ENCODE assay signal across 9 cellular contexts in genomic region chr7:27873981-27874957, GRCh38.
DNase-seq lines count a peak whose midpoint lies in the region; ATAC-seq and TF ChIP-seq lines count a peak whose summit lies in the region.
"Had no signal": no experiment of that assay in that cellular context is flagged by ENCODE, and none has a peak within 500 bp of the region (broad histone marks: within the 10 kb centered on the region; RNA-seq: fewer than 3 reads in every experiment).

No MANE protein-coding gene starts in this region.

- no peaks in the 10 kb centered on the region for H3K36me3 Mint-ChIP-seq in CD4-positive, alpha-beta T cell (ENCODE audit: low read depth)

- H3K14ac ChIP-seq in mesenchymal stem cell (ENCODE audit: low read length in 2 of 2), result no peak overlapping the region

- POLR2A ChIA-PET in CD4-positive, alpha-beta T cell (lab: Charles Lee), result no interaction called here

- no peak overlapping the region for H2BK120ac ChIP-seq in mesenchymal stem cell (ENCODE audit: low read depth, low read length)

- WGBS in mesenchymal stem cell, result 79% methylated on average over 12 of the region's 13 CpGs

- intact Hi-C loops in CD4-positive, alpha-beta T cell (cut with DNase I, micrococcal nuclease), result no loop called here

- H3K27me3 Mint-ChIP-seq in CD4-positive, alpha-beta T cell, result no peaks in the 10 kb centered on the region
- no peaks in the 10 kb centered on the region for H3K27me3 Mint-ChIP-seq in stimulated activated naive CD8-positive, alpha-beta T cell treated with anti-CD3 and anti-CD28 coated beads, Interleukin-15, amount 100 ng/mL, for 72 hours

- H3K4me3 ChIP-seq in duodenal mucosa (ENCODE audit: low read depth in 1 of 2, low read length in 2 of 2), result no peak overlapping the region
- H3K4me3 ChIP-seq in mesenchymal stem cell (ENCODE audit: insufficient read depth in 1 of 2, low read depth in 1 of 2, low read length in 2 of 2), result no peak overlapping the region

- H3K9me3 Mint-ChIP-seq in CD4-positive, alpha-beta T cell, result no peaks in the 10 kb centered on the region
- no peaks in the 10 kb centered on the region for H3K9me3 Mint-ChIP-seq in stimulated activated naive CD8-positive, alpha-beta T cell treated with anti-CD3 and anti-CD28 coated beads, Interleukin-15, amount 100 ng/mL, for 72 hours

- H3K27ac Mint-ChIP-seq in CD4-positive, alpha-beta T cell, result no peak overlapping the region
- no peak overlapping the region for H3K27ac Mint-ChIP-seq in stimulated activated naive CD8-positive, alpha-beta T cell treated with anti-CD3 and anti-CD28 coated beads, Interleukin-15, amount 100 ng/mL, for 72 hours

- H3K4me3 Mint-ChIP-seq in CD4-positive, alpha-beta T cell, result no peak overlapping the region
- no peak overlapping the region for H3K4me3 Mint-ChIP-seq in stimulated activated naive CD8-positive, alpha-beta T cell treated with anti-CD3 and anti-CD28 coated beads, Interleukin-15, amount 100 ng/mL, for 72 hours

- H2BK5ac ChIP-seq in mesenchymal stem cell (ENCODE audit: low read depth, low read length, poor library complexity, severe bottlenecking), result peak overlapping the region; percentile 76

- CTCF ChIA-PET in CD4-positive, alpha-beta T cell (lab: Charles Lee), result no interaction called here

- H3K4me1 ChIP-seq in duodenal mucosa (ENCODE audit: control insufficient read depth in 1 of 2, insufficient read depth in 2 of 2, low read length in 2 of 2) (peaks cover 15 to 20% of the 10 kb centered on the region in 2 donors), mesenchymal stem cell (ENCODE audit: control insufficient read depth, insufficient read depth, low read depth, low read length) (peaks cover 26% of the 10 kb centered on the region)

- peak overlapping the region in 1 of 2 experiments; percentile 27 for H2BK12ac ChIP-seq in mesenchymal stem cell (ENCODE audit: low read length in 2 of 2)

- no peak for TF ChIP-seq CTCF in CD4-positive, alpha-beta T cell (IDR thresholded peaks at IDR 0.05)

- H3K18ac ChIP-seq in mesenchymal stem cell (ENCODE audit: low read depth in 1 of 2, low read length in 2 of 2), result peak overlapping the region in 1 of 2 experiments; percentile 45

- H4K91ac ChIP-seq in mesenchymal stem cell (ENCODE audit: low read length), result no peak overlapping the region

- H3K79me1 ChIP-seq in mesenchymal stem cell (replicated peaks; ENCODE audit: low read length, poor library complexity, severe bottlenecking), result peaks cover 21% of the 10 kb centered on the region

- no peak overlapping the region for H4K8ac ChIP-seq in mesenchymal stem cell (ENCODE audit: low read length)

- H2BK15ac ChIP-seq in mesenchymal stem cell (ENCODE audit: low read depth, poor library complexity, severe bottlenecking), result peak overlapping the region; percentile 60

- H3K23ac ChIP-seq in mesenchymal stem cell (ENCODE audit: low read length in 2 of 2), result peak overlapping the region in 1 of 2 experiments; percentile 56

- H3K9ac ChIP-seq in duodenal mucosa (ENCODE audit: low read depth in 1 of 2, low read length in 2 of 2), result no peak overlapping the region
- H3K9ac ChIP-seq in mesenchymal stem cell (ENCODE audit: low read length), result no peak overlapping the region

- H3K36me3 ChIP-seq in duodenal mucosa (ENCODE audit: control insufficient read depth in 1 of 2, insufficient read depth in 2 of 2, low read length in 2 of 2) (no peaks in the 10 kb centered on the region), mesenchymal stem cell (ENCODE audit: control insufficient read depth in 1 of 2, insufficient read depth in 2 of 2, low read depth in 1 of 2, low read length in 2 of 2) (no peaks in the 10 kb centered on the region)

- no peaks in the 10 kb centered on the region for H3K27me3 ChIP-seq in duodenal mucosa (ENCODE audit: control insufficient read depth in 1 of 2, insufficient read depth in 2 of 2, low read length in 2 of 2)
- H3K27me3 ChIP-seq in mesenchymal stem cell (ENCODE audit: control insufficient read depth in 1 of 2, insufficient read depth in 1 of 2, low read length in 2 of 2), result no peaks in the 10 kb centered on the region
- no peaks in the 10 kb centered on the region for H3K27me3 ChIP-seq in CD4-positive, alpha-beta T cell (ENCODE audit: control insufficient read depth, insufficient read depth, low read length)

- H2AK5ac ChIP-seq in mesenchymal stem cell (ENCODE audit: low read length, severe bottlenecking), result peak overlapping the region; percentile 96

- peak overlapping the region; percentile 38 for H3K4me2 ChIP-seq in mesenchymal stem cell (ENCODE audit: low read length, poor library complexity, severe bottlenecking)

- DNase-seq in A172 (ENCODE audit: low spot score) (peak; percentile 86), LHCN-M2 (ENCODE audit: low read depth) (peak; percentile 92), mesenchymal stem cell (peak; percentile 42), SHP77 treated with DMSO at 0.1 percent for 48 hours (lab: John Stamatoyannopoulos, UW) (no peak)
- DNase-seq in CD4-positive, alpha-beta T cell, result no peak
- no peak for DNase-seq in stimulated activated naive CD8-positive, alpha-beta T cell treated with anti-CD3 and anti-CD28 coated beads, Interleukin-15, amount 100 ng/mL, for 72 hours
- DNase-seq: erythroblast had no signal

- H3K9me3 ChIP-seq in duodenal mucosa (ENCODE audit: control insufficient read depth in 1 of 2, low read length in 2 of 2) (no peaks in the 10 kb centered on the region), mesenchymal stem cell (ENCODE audit: control insufficient read depth, low read length) (no peaks in the 10 kb centered on the region)
- no peaks in the 10 kb centered on the region for H3K9me3 ChIP-seq in CD4-positive, alpha-beta T cell (ENCODE audit: control insufficient read depth, low read length)

- peak overlapping the region; percentile 34 for H3K27ac ChIP-seq in duodenal mucosa (ENCODE audit: low read depth, low read length)
- H3K27ac ChIP-seq in mesenchymal stem cell (ENCODE audit: low read length, poor library complexity, severe bottlenecking), result peak overlapping the region; percentile 99
- no peak overlapping the region for H3K27ac ChIP-seq in CD4-positive, alpha-beta T cell (ENCODE audit: low read depth, low read length)

- ATAC-seq in CD4-positive, alpha-beta T cell (ENCODE audit: poor library complexity), result no peak
- no peak for ATAC-seq in HG03108 (IDR thresholded peaks at IDR 0.05; ENCODE audit: unreplicated experiment)
- no peak for ATAC-seq in stimulated activated naive CD8-positive, alpha-beta T cell treated with anti-CD3 and anti-CD28 coated beads, Interleukin-15, amount 100 ng/mL, for 72 hours

- no peak overlapping the region for H3K4ac ChIP-seq in mesenchymal stem cell (ENCODE audit: low read depth in 1 of 2, low read length in 2 of 2)

- no peak overlapping the region for H2AFZ ChIP-seq in mesenchymal stem cell (ENCODE audit: low read depth, low read length)

- H3K4me1 Mint-ChIP-seq in CD4-positive, alpha-beta T cell (ENCODE audit: low read depth), result no peaks in the 10 kb centered on the region
- no peaks in the 10 kb centered on the region for H3K4me1 Mint-ChIP-seq in stimulated activated naive CD8-positive, alpha-beta T cell treated with anti-CD3 and anti-CD28 coated beads, Interleukin-15, amount 100 ng/mL, for 72 hours

Comparison
In these comparisons a context has a peak if more than half of its experiments do, and no peak if none do; other contexts are left out.
1. DNase-seq: peak in A172 (single experiment), LHCN-M2 (single experiment) and mesenchymal stem cell (single experiment); none in SHP77 treated with DMSO at 0.1 percent for 48 hours (single experiment), CD4-positive, alpha-beta T cell (0 of 10) and stimulated activated naive CD8-positive, alpha-beta T cell treated with anti-CD3 and anti-CD28 coated beads, Interleukin-15, amount 100 ng/mL, for 72 hours (0 of 2).